1 cellular context compared by ENCODE assay signal in the genomic region with DNA sequence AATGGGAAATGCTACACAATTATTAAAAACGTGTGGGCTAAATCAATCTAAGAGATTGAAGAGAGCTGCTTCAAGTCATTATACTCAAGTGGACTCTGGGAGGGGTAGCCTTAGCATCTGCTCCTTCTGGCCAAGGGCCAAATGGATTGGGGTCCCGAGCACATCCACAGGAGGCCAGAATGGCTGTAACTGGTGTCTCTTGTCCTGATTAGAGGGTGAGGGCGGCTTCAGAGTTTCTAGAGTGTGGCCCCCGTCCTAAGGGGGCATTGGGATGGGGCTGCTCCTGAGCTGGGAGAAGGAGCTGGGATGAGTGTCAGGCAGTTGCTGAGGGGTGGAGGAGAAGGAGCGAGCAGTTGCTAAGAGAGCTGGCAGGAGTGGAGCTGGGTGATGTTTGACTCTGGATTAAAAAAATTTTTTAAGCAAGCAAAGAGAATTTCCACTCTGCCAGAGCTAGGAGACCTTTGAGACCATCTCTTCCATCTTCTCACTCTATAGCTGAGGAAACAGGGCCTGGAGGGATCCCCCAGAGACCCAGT.
TF ChIP-seq lines count a peak whose summit lies in the region.

No MANE protein-coding gene starts in this region.

TF ChIP-seq in H1, 55 proteins besides CTCF, POLR2A, EP300 and RAD21:
- TF ChIP-seq BACH1 (IDR thresholded peaks at IDR 0.05; ENCODE audit: low read length): no peak
- no peak for TF ChIP-seq KDM1A (IDR thresholded peaks at IDR 0.05; ENCODE audit: borderline replicate concordance, low read length)
- no peak for TF ChIP-seq YY1 (IDR thresholded peaks at IDR 0.05; ENCODE audit: low read depth, low read length)
- TF ChIP-seq RBBP5 (IDR thresholded peaks at IDR 0.05; ENCODE audit: borderline replicate concordance, low read depth, low read length): no peak
- TF ChIP-seq SAP30 (IDR thresholded peaks at IDR 0.05; ENCODE audit: insufficient read depth, insufficient replicate concordance, low read length): no peak
- TF ChIP-seq RXRA (IDR thresholded peaks at IDR 0.05; ENCODE audit: insufficient read depth, low read depth, low read length): no peak
- TF ChIP-seq SIRT6 (IDR thresholded peaks at IDR 0.05; ENCODE audit: low read length): no peak
- TF ChIP-seq SIX5 (IDR thresholded peaks at IDR 0.05; ENCODE audit: low read depth, low read length): no peak
- no peak for TF ChIP-seq SP1 (IDR thresholded peaks at IDR 0.05; ENCODE audit: low read depth, low read length)
- TF ChIP-seq BCL11A (IDR thresholded peaks at IDR 0.05; ENCODE audit: low read depth in 2 of 2, low read length in 2 of 2): no peak
- TF ChIP-seq TAF1 (IDR thresholded peaks at IDR 0.05; ENCODE audit: low read depth, low read length): no peak
- TF ChIP-seq HDAC2 (IDR thresholded peaks at IDR 0.05; ENCODE audit: borderline replicate concordance in 1 of 2, low read depth in 2 of 2, low read length in 2 of 2): no peak
- no peak for TF ChIP-seq CBX8 (IDR thresholded peaks at IDR 0.05; ENCODE audit: borderline replicate concordance, low read depth, low read length)
- no peak for TF ChIP-seq CREB1 (IDR thresholded peaks at IDR 0.05)
- no peak for TF ChIP-seq ATF2 (IDR thresholded peaks at IDR 0.05; ENCODE audit: low read length)
- no peak for TF ChIP-seq CEBPB (IDR thresholded peaks at IDR 0.05; ENCODE audit: low read depth, low read length)
- no peak for TF ChIP-seq JUN (IDR thresholded peaks at IDR 0.05; ENCODE audit: low read depth, low read length)
